9 cellular contexts compared by ENCODE assay signal in the genomic region with DNA sequence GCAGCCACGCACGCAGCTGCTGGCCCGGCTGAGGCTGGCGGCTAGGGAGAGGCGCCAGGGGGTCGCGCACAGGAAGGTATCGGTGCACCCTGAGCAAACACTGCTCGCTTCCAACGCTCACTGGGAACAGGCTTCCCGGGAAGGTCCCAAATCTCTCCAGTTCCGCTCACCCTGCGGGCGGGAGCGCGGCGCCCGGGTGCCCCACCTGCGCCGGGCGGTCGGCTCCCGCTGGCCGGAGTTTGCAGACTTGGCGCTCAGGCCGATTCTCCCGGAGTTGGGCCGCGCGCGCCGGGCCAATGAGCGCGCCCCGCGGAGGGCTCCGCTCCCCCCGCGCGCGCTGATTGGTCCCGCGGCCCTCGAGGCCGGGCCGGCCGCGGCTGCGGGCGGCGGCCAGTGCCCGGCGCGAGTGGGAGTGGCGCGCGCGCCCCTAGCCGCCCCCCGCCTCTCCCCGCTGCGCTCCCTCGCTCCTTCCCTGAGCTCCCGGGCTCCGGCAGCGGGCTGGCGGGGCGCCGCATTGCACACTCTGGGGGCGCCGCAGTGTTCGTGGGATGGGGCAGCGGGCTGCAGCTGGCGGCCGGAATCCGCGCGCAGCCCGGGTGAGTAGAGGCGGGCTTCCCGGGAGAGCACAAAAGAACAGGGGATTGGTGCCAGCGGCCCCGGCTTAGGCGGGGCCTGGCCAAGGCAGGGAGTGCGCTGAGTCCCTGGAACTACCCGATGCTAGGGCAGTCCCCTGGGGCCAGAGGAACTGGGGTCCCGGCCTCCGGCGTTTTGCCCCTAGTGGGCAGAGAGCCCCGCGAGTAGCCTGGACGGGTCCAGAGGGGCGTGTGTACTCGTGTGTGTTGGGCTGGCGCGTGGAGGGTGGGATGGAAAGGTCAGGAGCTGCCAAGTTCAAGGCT. TPM values are rescaled to one million over a fixed set of nuclear protein-coding genes. Genes with fewer than 3 reads are reported as not detected.
DNase-seq lines count a peak whose midpoint lies in the region; ATAC-seq and TF ChIP-seq lines count a peak whose summit lies in the region.
"Had no signal": no experiment of that assay in that cellular context is flagged by ENCODE, and none has a peak within 500 bp of the region (broad histone marks: within the 10 kb centered on the region; RNA-seq: fewer than 3 reads in every experiment).

A gene with protein sequence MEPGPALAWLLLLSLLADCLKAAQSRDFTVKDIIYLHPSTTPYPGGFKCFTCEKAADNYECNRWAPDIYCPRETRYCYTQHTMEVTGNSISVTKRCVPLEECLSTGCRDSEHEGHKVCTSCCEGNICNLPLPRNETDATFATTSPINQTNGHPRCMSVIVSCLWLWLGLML (plus strand): TSS at position 461 of the 896 bp plus-strand sequence. CDS start 107,122 bp downstream, outside the sequence.

- POLR2A ChIA-PET in activated CD4-positive, alpha-beta memory T cell treated with anti-CD3 and anti-CD28 coated beads for 36 hours (lab: Charles Lee): no interaction called here

- ATAC-seq in HG02678 (IDR thresholded peaks at IDR 0.05; ENCODE audit: unreplicated experiment): peak; percentile 82

- H3K9me3 Mint-ChIP-seq in activated CD4-positive, alpha-beta memory T cell treated with anti-CD3 and anti-CD28 coated beads for 36 hours: no peaks in the 10 kb centered on the region
- H3K9me3 Mint-ChIP-seq in glutamatergic neuron (ENCODE audit: unreplicated experiment): peaks cover 3% of the 10 kb centered on the region

- H3K79me1 ChIP-seq in neuronal stem cell (ENCODE audit: low read depth, low read length): no peaks in the 10 kb centered on the region

- peak within 1 kb of the TSS; percentile 98 for H3K4me2 ChIP-seq in neuronal stem cell (ENCODE audit: insufficient read depth, low read length, poor library complexity, severe bottlenecking)

- peaks cover 2% of the 10 kb centered on the region in 2 donors for H3K4me1 ChIP-seq in neuronal stem cell (ENCODE audit: control insufficient read depth in 2 of 2, insufficient read depth in 1 of 2, low read depth in 1 of 2, low read length in 2 of 2)

- H3K4me3 Mint-ChIP-seq in activated CD4-positive, alpha-beta memory T cell treated with anti-CD3 and anti-CD28 coated beads for 36 hours: peak within 1 kb of the TSS; percentile 45
- peak within 1 kb of the TSS; percentile 90 for H3K4me3 Mint-ChIP-seq in glutamatergic neuron (ENCODE audit: unreplicated experiment)
- H3K4me3 Mint-ChIP-seq: CD4-positive, CD25-positive, alpha-beta regulatory T cell had no signal

- peaks cover 6% of the 10 kb centered on the region for H3K4me1 Mint-ChIP-seq in activated CD4-positive, alpha-beta memory T cell treated with anti-CD3 and anti-CD28 coated beads for 36 hours (ENCODE audit: low read depth)
- H3K4me1 Mint-ChIP-seq in glutamatergic neuron (ENCODE audit: low read depth, unreplicated experiment): peaks cover 2% of the 10 kb centered on the region

- no peak within 1 kb of the TSS for H3K27ac Mint-ChIP-seq in activated CD4-positive, alpha-beta memory T cell treated with anti-CD3 and anti-CD28 coated beads for 36 hours
- peak within 1 kb of the TSS; percentile 56 for H3K27ac Mint-ChIP-seq in glutamatergic neuron (ENCODE audit: unreplicated experiment)
- H3K27ac Mint-ChIP-seq: CD4-positive, CD25-positive, alpha-beta regulatory T cell had no signal

- DNase-seq in NCI-H187 (lab: John Stamatoyannopoulos, UW) (peak; percentile 6 to 39), NCI-H187 treated with DMSO at 0.1 percent for 48 hours (lab: John Stamatoyannopoulos, UW) (no peak), NCI-H1930 (lab: John Stamatoyannopoulos, UW) (peak; percentile 38 to 77), glutamatergic neuron (peak; percentile 74), neuronal stem cell (ENCODE audit: low spot score) (peak; percentile 82)
- DNase-seq in activated CD4-positive, alpha-beta memory T cell treated with anti-CD3 and anti-CD28 coated beads for 36 hours: no peak
- no peak for DNase-seq in activated naive CD4-positive, alpha-beta T cell (lab: John Stamatoyannopoulos, UW)
- DNase-seq: CD4-positive, CD25-positive, alpha-beta regulatory T cell had no signal

- peak within 1 kb of the TSS; percentile 17 for H3K14ac ChIP-seq in neuronal stem cell (ENCODE audit: low read length)

- peak within 1 kb of the TSS; percentile 100 for H2AFZ ChIP-seq in neuronal stem cell (ENCODE audit: low read length)

- H4K91ac ChIP-seq in neuronal stem cell (ENCODE audit: low read depth, low read length, poor library complexity): no peak within 1 kb of the TSS

- peaks cover 43% of the 10 kb centered on the region for H3K27me3 Mint-ChIP-seq in activated CD4-positive, alpha-beta memory T cell treated with anti-CD3 and anti-CD28 coated beads for 36 hours
- peaks cover 6% of the 10 kb centered on the region for H3K27me3 Mint-ChIP-seq in glutamatergic neuron (ENCODE audit: unreplicated experiment)

- no peaks in the 10 kb centered on the region for H3K36me3 Mint-ChIP-seq in activated CD4-positive, alpha-beta memory T cell treated with anti-CD3 and anti-CD28 coated beads for 36 hours
- H3K36me3 Mint-ChIP-seq in glutamatergic neuron (ENCODE audit: unreplicated experiment): peaks cover 3% of the 10 kb centered on the region
- H3K36me3 Mint-ChIP-seq: CD4-positive, CD25-positive, alpha-beta regulatory T cell had no signal

- no peak within 1 kb of the TSS for H2BK12ac ChIP-seq in neuronal stem cell (ENCODE audit: low read length)

- no peak within 1 kb of the TSS for H3K4ac ChIP-seq in neuronal stem cell (ENCODE audit: low read length)

- WGBS in neuronal stem cell (ENCODE audit: extremely low coverage in 2 of 2, insufficient read length in 2 of 2, insufficient replicate concordance in 1 of 2), 2 donors: no CpG with 5 or more reads among the region's 96 CpGs

- no peak within 1 kb of the TSS for H4K8ac ChIP-seq in neuronal stem cell (ENCODE audit: low read depth, low read length)

- peaks cover 0 to 13% (median 0%) of the 10 kb centered on the region in 3 experiments for H3K27me3 ChIP-seq in neuronal stem cell (ENCODE audit: control insufficient read depth in 3 of 3, insufficient read depth in 3 of 3, low read depth in 1 of 3, low read length in 3 of 3)

- peak within 1 kb of the TSS; percentile 92 for H3K18ac ChIP-seq in neuronal stem cell (ENCODE audit: low read length)

- H2BK15ac ChIP-seq in neuronal stem cell (ENCODE audit: low read length): peak within 1 kb of the TSS; percentile 82

- H3K23ac ChIP-seq in neuronal stem cell (ENCODE audit: low read depth, low read length, poor library complexity): peak within 1 kb of the TSS; percentile 81

- peak within 1 kb of the TSS; percentile 79 to 95 for H3K4me3 ChIP-seq in neuronal stem cell (ENCODE audit: low read length in 2 of 2)

- intact Hi-C loops in activated CD4-positive, alpha-beta memory T cell treated with anti-CD3 and anti-CD28 coated beads for 36 hours (cut with micrococcal nuclease): no loop called here

- no peak within 1 kb of the TSS for H2BK120ac ChIP-seq in neuronal stem cell (ENCODE audit: low read depth, low read length)

- CTCF ChIA-PET in activated CD4-positive, alpha-beta memory T cell treated with anti-CD3 and anti-CD28 coated beads for 36 hours (lab: Charles Lee): no interaction called here

- no peak within 1 kb of the TSS for H2AK5ac ChIP-seq in neuronal stem cell (ENCODE audit: low read depth, low read length)

- no peak for TF ChIP-seq CTCF in glutamatergic neuron (IDR thresholded peaks at IDR 0.05; ENCODE audit: partially characterized antibody, unreplicated experiment)

- H3K9ac ChIP-seq in neuronal stem cell (ENCODE audit: low read depth, low read length, poor library complexity): peak within 1 kb of the TSS; percentile 90

- H3K9me3 ChIP-seq in neuronal stem cell (replicated peaks in 1 of 2; ENCODE audit: control insufficient read depth in 2 of 2, insufficient read depth in 1 of 2, low read depth in 1 of 2, low read length in 2 of 2): no peaks in the 10 kb centered on the region

- peak within 1 kb of the TSS; percentile 87 for H2BK5ac ChIP-seq in neuronal stem cell (ENCODE audit: low read length)

- no peaks in the 10 kb centered on the region for H3K36me3 ChIP-seq in neuronal stem cell (replicated peaks in 1 of 2; ENCODE audit: control insufficient read depth in 2 of 2, insufficient read depth in 2 of 2, low read length in 2 of 2)

- peak within 1 kb of the TSS; percentile 23 for H3K27ac ChIP-seq in neuronal stem cell (replicated peaks; ENCODE audit: low read length)

RNA-seq across cellular contexts. Expression of the gene that starts here (rescaled TPM):
- not detected for total RNA-seq in activated CD4-positive, alpha-beta memory T cell treated with anti-CD3 and anti-CD28 coated beads for 36 hours
- 1.5 TPM for total RNA-seq in glutamatergic neuron (ENCODE audit: unreplicated experiment)
- 3.3 TPM for polyA plus RNA-seq in neuronal stem cell (2013, experiment 1 of 2)
- 2.9 TPM for polyA plus RNA-seq in neuronal stem cell (2013, experiment 2 of 2)
- total RNA-seq: CD4-positive, CD25-positive, alpha-beta regulatory T cell had no signal
- polyA plus RNA-seq: CD4-positive, CD25-positive, alpha-beta regulatory T cell had no signal

Comparison
In these comparisons a context has a peak if more than half of its experiments do, and no peak if none do; other contexts are left out.
1. DNase-seq: peak in NCI-H187 (2 of 2), NCI-H1930 (2 of 2), glutamatergic neuron (single experiment) and neuronal stem cell (single experiment); none in NCI-H187 treated with DMSO at 0.1 percent for 48 hours (single experiment), activated CD4-positive, alpha-beta memory T cell treated with anti-CD3 and anti-CD28 coated beads for 36 hours (single experiment) and activated naive CD4-positive, alpha-beta T cell (0 of 4).